1 cellular context compared by ENCODE assay signal in the genomic region with DNA sequence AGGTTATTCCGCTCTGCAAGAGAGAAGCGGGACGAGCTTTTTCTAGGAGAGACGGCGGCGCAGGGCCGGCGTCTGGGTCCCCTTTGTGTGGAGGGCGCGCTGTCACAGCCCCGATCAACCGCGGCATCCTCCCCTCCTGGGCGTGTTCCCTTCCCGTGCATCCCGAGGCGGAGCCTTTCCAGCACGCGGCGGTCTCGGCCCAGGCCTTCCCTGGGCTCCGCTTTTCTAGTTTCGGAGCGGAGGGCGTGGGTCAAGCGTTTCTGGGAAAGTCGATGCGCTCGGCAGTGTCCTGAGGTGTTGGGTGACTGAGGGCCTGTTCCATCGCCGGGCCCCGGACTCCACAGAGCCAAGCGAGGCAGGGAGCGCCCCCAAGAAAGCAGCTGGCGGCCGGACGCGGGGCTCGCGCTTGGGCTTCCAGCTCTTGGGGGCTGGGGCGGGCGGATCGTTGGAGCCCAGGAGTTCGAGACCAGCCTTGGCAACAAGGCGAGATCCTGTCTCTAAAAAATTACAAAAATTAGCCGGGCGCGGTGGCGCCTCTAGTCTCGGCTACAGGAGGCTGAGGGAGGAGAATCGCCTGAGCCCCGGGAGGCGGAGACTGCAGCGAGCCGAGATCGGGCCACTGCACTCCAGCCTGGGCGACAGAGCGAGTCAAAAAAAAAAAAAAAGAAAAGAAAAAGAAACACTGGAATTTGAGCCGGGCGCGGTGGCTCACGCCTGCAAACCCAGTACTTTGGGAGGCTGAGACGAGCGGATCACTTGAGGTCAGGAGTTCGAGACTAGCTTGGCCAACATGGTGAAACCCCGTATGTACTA.
TF ChIP-seq lines count a peak whose summit lies in the region.

No MANE protein-coding gene starts in this region.

TF ChIP-seq in A549, 52 proteins besides CTCF, POLR2A, EP300 and RAD21 (continued from another document):
- TF ChIP-seq, protein P1, sequence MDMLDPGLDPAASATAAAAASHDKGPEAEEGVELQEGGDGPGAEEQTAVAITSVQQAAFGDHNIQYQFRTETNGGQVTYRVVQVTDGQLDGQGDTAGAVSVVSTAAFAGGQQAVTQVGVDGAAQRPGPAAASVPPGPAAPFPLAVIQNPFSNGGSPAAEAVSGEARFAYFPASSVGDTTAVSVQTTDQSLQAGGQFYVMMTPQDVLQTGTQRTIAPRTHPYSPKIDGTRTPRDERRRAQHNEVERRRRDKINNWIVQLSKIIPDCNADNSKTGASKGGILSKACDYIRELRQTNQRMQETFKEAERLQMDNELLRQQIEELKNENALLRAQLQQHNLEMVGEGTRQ (IDR thresholded peaks at IDR 0.05) = peak; percentile 49
- TF ChIP-seq BHLHE40 (IDR thresholded peaks at IDR 0.05; ENCODE audit: low read depth, low read length) (no peak), CHD4 (IDR thresholded peaks at IDR 0.05; ENCODE audit: borderline replicate concordance) (0 out of 2 replicates have a peak, but pooled peaks have one; percentile 15), CBX2 (IDR thresholded peaks at IDR 0.05; ENCODE audit: borderline replicate concordance, low read depth) (no peak), NR3C1 (IDR thresholded peaks at IDR 0.05) (no peak), KDM1A (IDR thresholded peaks at IDR 0.05; ENCODE audit: low read depth) (peak; percentile 48; the same call in 1 of the 2 replicates)
- TF ChIP-seq, protein P2, sequence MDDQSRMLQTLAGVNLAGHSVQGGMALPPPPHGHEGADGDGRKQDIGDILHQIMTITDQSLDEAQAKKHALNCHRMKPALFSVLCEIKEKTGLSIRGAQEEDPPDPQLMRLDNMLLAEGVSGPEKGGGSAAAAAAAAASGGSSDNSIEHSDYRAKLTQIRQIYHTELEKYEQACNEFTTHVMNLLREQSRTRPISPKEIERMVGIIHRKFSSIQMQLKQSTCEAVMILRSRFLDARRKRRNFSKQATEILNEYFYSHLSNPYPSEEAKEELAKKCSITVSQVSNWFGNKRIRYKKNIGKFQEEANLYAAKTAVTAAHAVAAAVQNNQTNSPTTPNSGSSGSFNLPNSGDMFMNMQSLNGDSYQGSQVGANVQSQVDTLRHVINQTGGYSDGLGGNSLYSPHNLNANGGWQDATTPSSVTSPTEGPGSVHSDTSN (IDR thresholded peaks at IDR 0.05) = 0 out of 2 replicates have a peak, but pooled peaks have one; percentile 30
